21 cellular contexts compared by ENCODE assay signal in genomic region chr2:230955163-230955779, GRCh38. TPM values are rescaled to one million over a fixed set of nuclear protein-coding genes. Genes with fewer than 3 reads are reported as not detected.
A peak's percentile ranks its signal among the peaks of the same experiment; 100 is the strongest.
DNase-seq lines count a peak whose midpoint lies in the region; ATAC-seq and FAIRE-seq lines count a peak whose summit lies in the region.
"Had no signal": no experiment of that assay in that cellular context is flagged by ENCODE, and none has a peak within 500 bp of the region (broad histone marks: within the 10 kb centered on the region; RNA-seq: fewer than 3 reads in every experiment).

No MANE protein-coding gene starts in this region.

- ATAC-seq in activated T-cell treated with anti-CD3 and anti-CD28 coated beads, Interleukin-2, amount 50 U/mL, for 72 hours (replicated peaks in 1 of 2), result no peak
- no peak for ATAC-seq in stimulated activated effector memory CD8-positive, alpha-beta T cell treated with anti-CD3 and anti-CD28 coated beads, Interleukin-12 subunit alpha, Interleukin-12 subunit beta, amount 100 ng/mL, for 72 hours
- ATAC-seq in GM19035 (IDR thresholded peaks at IDR 0.05; ENCODE audit: unreplicated experiment), result no peak
- ATAC-seq: Panc1 had no signal

- H3K4me3 Mint-ChIP-seq in activated T-cell treated with anti-CD3 and anti-CD28 coated beads, Interleukin-2, amount 50 U/mL, for 72 hours, result peak overlapping the region in 1 of 2 donors; percentile 31
- no peak overlapping the region for H3K4me3 Mint-ChIP-seq in activated naive CD8-positive, alpha-beta T cell
- H3K4me3 Mint-ChIP-seq in stimulated activated effector memory CD8-positive, alpha-beta T cell treated with anti-CD3 and anti-CD28 coated beads, Interleukin-12 subunit alpha, Interleukin-12 subunit beta, amount 100 ng/mL, for 72 hours, result no peak overlapping the region
- H3K4me3 Mint-ChIP-seq: CD4-positive, alpha-beta T cell had no signal

- peak; percentile 86 for FAIRE-seq in GM19239 (lab: Jason Lieb, UNC)
- no peak for FAIRE-seq in frontal cortex (lab: Jason Lieb, UNC)

- peaks cover 4 to 18% of the 10 kb centered on the region in 2 donors for H3K36me3 Mint-ChIP-seq in activated T-cell treated with anti-CD3 and anti-CD28 coated beads, Interleukin-2, amount 50 U/mL, for 72 hours (ENCODE audit: insufficient read depth in 2 of 2)
- no peaks in the 10 kb centered on the region for H3K36me3 Mint-ChIP-seq in activated naive CD8-positive, alpha-beta T cell
- peaks cover 42% of the 10 kb centered on the region for H3K36me3 Mint-ChIP-seq in stimulated activated effector memory CD8-positive, alpha-beta T cell treated with anti-CD3 and anti-CD28 coated beads, Interleukin-12 subunit alpha, Interleukin-12 subunit beta, amount 100 ng/mL, for 72 hours

- H3K27me3 Mint-ChIP-seq in activated T-cell treated with anti-CD3 and anti-CD28 coated beads, Interleukin-2, amount 50 U/mL, for 72 hours (ENCODE audit: low read depth), result peaks cover 57% of the 10 kb centered on the region
- H3K27me3 Mint-ChIP-seq in activated naive CD8-positive, alpha-beta T cell, result peaks cover 6% of the 10 kb centered on the region

- H3K4me1 Mint-ChIP-seq in activated T-cell treated with anti-CD3 and anti-CD28 coated beads, Interleukin-2, amount 50 U/mL, for 72 hours (ENCODE audit: low read depth), result peaks cover 83% of the 10 kb centered on the region
- peaks cover 30% of the 10 kb centered on the region for H3K4me1 Mint-ChIP-seq in activated naive CD8-positive, alpha-beta T cell (ENCODE audit: low read depth)
- peaks cover 61% of the 10 kb centered on the region for H3K4me1 Mint-ChIP-seq in stimulated activated effector memory CD8-positive, alpha-beta T cell treated with anti-CD3 and anti-CD28 coated beads, Interleukin-12 subunit alpha, Interleukin-12 subunit beta, amount 100 ng/mL, for 72 hours

- H3K27ac Mint-ChIP-seq in activated T-cell treated with anti-CD3 and anti-CD28 coated beads, Interleukin-2, amount 50 U/mL, for 72 hours, result peak overlapping the region; percentile 21
- H3K27ac Mint-ChIP-seq in activated naive CD8-positive, alpha-beta T cell, result peak overlapping the region; percentile 59
- peak overlapping the region; percentile 1 for H3K27ac Mint-ChIP-seq in stimulated activated effector memory CD8-positive, alpha-beta T cell treated with anti-CD3 and anti-CD28 coated beads, Interleukin-12 subunit alpha, Interleukin-12 subunit beta, amount 100 ng/mL, for 72 hours
- H3K27ac Mint-ChIP-seq: CD4-positive, alpha-beta T cell had no signal

- DNase-seq in activated T-cell treated with anti-CD3 and anti-CD28 coated beads, Interleukin-2, amount 50 U/mL, for 72 hours, result no peak
- DNase-seq in activated T-cell treated with anti-CD3 and anti-CD28 coated beads, Interleukin-2, amount 50 U/mL, for 1 hour, result no peak
- DNase-seq in GM19239 (ENCODE audit: insufficient read length, low spot score), result no peak
- DNase-seq in stimulated activated effector memory CD8-positive, alpha-beta T cell treated with anti-CD3 and anti-CD28 coated beads, Interleukin-12 subunit alpha, Interleukin-12 subunit beta, amount 100 ng/mL, for 72 hours (ENCODE audit: low spot score in 2 of 2), result no peak
- no peak for DNase-seq in frontal cortex (ENCODE audit: low spot score in 2 of 2)
- DNase-seq: CD4-positive, alpha-beta T cell; COR-L47; DMS79; Kasumi-1; NCI-H1694; NCI-H2081; NCI-H2171; NCI-H345; NCI-H524; NCI-H82; SIG-M5 had no signal

- no peaks in the 10 kb centered on the region for H3K9me3 Mint-ChIP-seq in activated T-cell treated with anti-CD3 and anti-CD28 coated beads, Interleukin-2, amount 50 U/mL, for 72 hours
- H3K9me3 Mint-ChIP-seq in activated naive CD8-positive, alpha-beta T cell (ENCODE audit: low read depth), result no peaks in the 10 kb centered on the region
- no peaks in the 10 kb centered on the region for H3K9me3 Mint-ChIP-seq in stimulated activated effector memory CD8-positive, alpha-beta T cell treated with anti-CD3 and anti-CD28 coated beads, Interleukin-12 subunit alpha, Interleukin-12 subunit beta, amount 100 ng/mL, for 72 hours
- H3K9me3 Mint-ChIP-seq: CD4-positive, alpha-beta T cell had no signal

RNA-seq across cellular contexts. Expression of gene GPR55, which starts 30.2 kb away (rescaled TPM):
- 1 to 10 TPM; 6.8 to 9.8 TPM for total RNA-seq in activated T-cell treated with anti-CD3 and anti-CD28 coated beads, Interleukin-2, amount 50 U/mL, for 72 hours
- total RNA-seq in frontal cortex, result not detected
- total RNA-seq: MCF 10A had no signal

RNA-seq across cellular contexts. Expression of gene SPATA3, which starts 40.6 kb away (rescaled TPM):
- 1 to 10 TPM; 1.9 to 2.3 TPM for total RNA-seq in activated T-cell treated with anti-CD3 and anti-CD28 coated beads, Interleukin-2, amount 50 U/mL, for 72 hours
- total RNA-seq in frontal cortex, result not detected
- total RNA-seq: CD4-positive, alpha-beta T cell; H4; MCF 10A had no signal

Comparison
In these comparisons a context has a peak if more than half of its experiments do, and no peak if none do; other contexts are left out.
1. H3K27ac Mint-ChIP-seq: peak in every context shown above with its lines; median percentile 59 in activated naive CD8-positive, alpha-beta T cell; 21 in activated T-cell treated with anti-CD3 and anti-CD28 coated beads, Interleukin-2, amount 50 U/mL, for 72 hours; 1 in stimulated activated effector memory CD8-positive, alpha-beta T cell treated with anti-CD3 and anti-CD28 coated beads, Interleukin-12 subunit alpha, Interleukin-12 subunit beta, amount 100 ng/mL, for 72 hours.